In the genomic region with DNA sequence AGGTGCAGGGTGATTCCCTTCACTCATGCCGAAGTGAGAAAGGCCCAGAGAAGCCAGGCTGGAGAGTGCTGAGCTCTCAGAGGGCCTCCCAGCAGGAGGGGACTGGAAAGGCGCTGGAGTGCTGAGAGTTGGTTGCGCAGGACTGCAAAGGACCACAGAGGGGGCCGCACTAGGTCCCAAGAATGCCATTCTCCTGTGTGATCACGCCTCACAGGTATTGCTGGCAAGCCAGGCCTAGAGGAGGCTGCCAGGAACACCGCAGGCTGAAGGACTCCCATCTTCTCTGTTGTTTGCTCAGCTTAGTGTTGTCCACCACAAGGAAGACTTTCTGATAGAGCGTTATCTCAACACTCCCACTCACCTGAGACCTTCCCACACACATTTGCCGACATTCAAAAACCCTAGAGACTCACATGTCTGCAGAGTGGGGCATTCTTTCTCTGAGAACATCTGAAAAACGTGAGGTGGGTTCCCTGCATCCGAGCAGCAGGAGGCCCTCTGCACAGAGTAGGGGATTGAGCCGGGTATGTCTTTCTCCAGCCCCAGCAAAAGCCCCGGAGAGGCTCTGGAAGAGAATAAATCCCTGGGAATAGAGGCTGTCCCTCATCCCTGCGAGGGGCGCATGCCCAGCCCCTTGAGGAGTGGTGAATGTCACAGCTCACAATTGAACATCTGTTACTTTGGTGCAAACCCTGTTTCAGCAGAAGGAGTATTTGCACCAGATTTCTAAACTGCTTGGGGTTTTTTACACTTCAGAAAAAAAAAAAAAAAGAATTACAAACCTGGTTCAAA, we compare ENCODE assay signal across 16 cellular contexts.
A peak's percentile ranks its signal among the peaks of the same experiment; 100 is the strongest.
DNase-seq lines count a peak whose midpoint lies in the region; ATAC-seq lines count a peak whose summit lies in the region.
"Had no signal": no experiment of that assay in that cellular context is flagged by ENCODE, and none has a peak within 500 bp of the region (broad histone marks: within the 10 kb centered on the region; RNA-seq: fewer than 3 reads in every experiment).

No MANE protein-coding gene starts in this region.

- ATAC-seq in GM19351 (IDR thresholded peaks at IDR 0.05; ENCODE audit: unreplicated experiment) (no peak), GM21360 (IDR thresholded peaks at IDR 0.05; ENCODE audit: unreplicated experiment) (no peak)
- ATAC-seq: K562, Panc1, Right ventricle myocardium inferior, SK-N-SH treated with all-trans-retinoic acid at 6 μM for 48 hours had no signal

- peak; percentile 8 for DNase-seq in NCI-H146 (lab: John Stamatoyannopoulos, UW)
- DNase-seq in NCI-H146 treated with DMSO at 0.1 percent for 48 hours (lab: John Stamatoyannopoulos, UW; ENCODE audit: unreplicated experiment): no peak
- peak; percentile 86 to 88 for DNase-seq in SHP77 (lab: John Stamatoyannopoulos, UW)
- DNase-seq in islet precursor cell: peak; percentile 52
- DNase-seq in NCI-H1436 treated with DMSO at 0.1 percent for 48 hours (lab: John Stamatoyannopoulos, UW): no peak
- DNase-seq in DMS79 treated with DMSO at 0.1 percent for 48 hours (lab: John Stamatoyannopoulos, UW): no peak
- DNase-seq: 8988T, GOT3, NCI-H2029 treated with DMSO at 0.1 percent for 48 hours, NCI-H748 treated with DMSO at 0.1 percent for 48 hours had no signal

Comparison
In these comparisons a context has a peak if more than half of its experiments do, and no peak if none do; other contexts are left out.
1. DNase-seq: peak in NCI-H146 (single experiment), SHP77 (2 of 2) and islet precursor cell (single experiment); none in NCI-H146 treated with DMSO at 0.1 percent for 48 hours (single experiment), NCI-H1436 treated with DMSO at 0.1 percent for 48 hours (single experiment) and DMS79 treated with DMSO at 0.1 percent for 48 hours (single experiment).